1 cellular context compared by ENCODE assay signal in genomic region chr20:45406260-45407066, GRCh38.
A peak's percentile ranks its signal among the peaks of the same experiment; 100 is the strongest.
TF ChIP-seq lines count a peak whose summit lies in the region.

No MANE protein-coding gene starts in this region.

TF ChIP-seq in HepG2, 621 proteins besides CTCF, POLR2A, EP300 and RAD21 (continued from another document and continues in another):
- TF ChIP-seq, protein P1, sequence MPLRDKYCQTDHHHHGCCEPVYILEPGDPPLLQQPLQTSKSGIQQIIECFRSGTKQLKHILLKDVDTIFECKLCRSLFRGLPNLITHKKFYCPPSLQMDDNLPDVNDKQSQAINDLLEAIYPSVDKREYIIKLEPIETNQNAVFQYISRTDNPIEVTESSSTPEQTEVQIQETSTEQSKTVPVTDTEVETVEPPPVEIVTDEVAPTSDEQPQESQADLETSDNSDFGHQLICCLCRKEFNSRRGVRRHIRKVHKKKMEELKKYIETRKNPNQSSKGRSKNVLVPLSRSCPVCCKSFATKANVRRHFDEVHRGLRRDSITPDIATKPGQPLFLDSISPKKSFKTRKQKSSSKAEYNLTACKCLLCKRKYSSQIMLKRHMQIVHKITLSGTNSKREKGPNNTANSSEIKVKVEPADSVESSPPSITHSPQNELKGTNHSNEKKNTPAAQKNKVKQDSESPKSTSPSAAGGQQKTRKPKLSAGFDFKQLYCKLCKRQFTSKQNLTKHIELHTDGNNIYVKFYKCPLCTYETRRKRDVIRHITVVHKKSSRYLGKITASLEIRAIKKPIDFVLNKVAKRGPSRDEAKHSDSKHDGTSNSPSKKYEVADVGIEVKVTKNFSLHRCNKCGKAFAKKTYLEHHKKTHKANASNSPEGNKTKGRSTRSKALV (CRISPR knock-in tag; IDR thresholded peaks at IDR 0.05), result peak; percentile 96
- TF ChIP-seq ZNF557 (CRISPR knock-in tag; IDR thresholded peaks at IDR 0.05) (no peak), CREBL2 (CRISPR knock-in tag; IDR thresholded peaks at IDR 0.05; ENCODE audit: borderline replicate concordance) (no peak; the same call in 1 of the 2 replicates), CSRNP1 (CRISPR knock-in tag; IDR thresholded peaks at IDR 0.05) (peak; percentile 13; the same call in 1 of the 2 replicates), ZNF841 (CRISPR knock-in tag; IDR thresholded peaks at IDR 0.05; ENCODE audit: borderline replicate concordance) (0 out of 2 replicates have a peak, but pooled peaks have one; percentile 49), PCBP2 (optimal IDR thresholded peaks at IDR 0.05; ENCODE audit: low read depth, low read length, poor library complexity, severe bottlenecking) (no peak), TFAP4 (IDR thresholded peaks at IDR 0.05; ENCODE audit: borderline replicate concordance, low read depth) (no peak), ZFX (CRISPR knock-in tag; IDR thresholded peaks at IDR 0.05; ENCODE audit: low read depth) (peak; percentile 56; the same call in 1 of the 2 replicates), ERF (CRISPR knock-in tag; IDR thresholded peaks at IDR 0.05) (0 out of 2 replicates have a peak, but pooled peaks have one; percentile 3), ZNF574 (CRISPR knock-in tag; IDR thresholded peaks at IDR 0.05) (peak; percentile 53; the same call in 1 of the 2 replicates), BORCS8-MEF2B (CRISPR knock-in tag; IDR thresholded peaks at IDR 0.05) (peak; percentile 66; the same call in 1 of the 2 replicates), ZNF790 (CRISPR knock-in tag; IDR thresholded peaks at IDR 0.05; ENCODE audit: borderline replicate concordance) (peak; percentile 90), SAP130 (CRISPR knock-in tag; IDR thresholded peaks at IDR 0.05; ENCODE audit: low read depth) (peak; percentile 42), ZNF280B (CRISPR knock-in tag; IDR thresholded peaks at IDR 0.05; ENCODE audit: borderline replicate concordance) (0 out of 2 replicates have a peak, but pooled peaks have one; percentile 46), ZNF431 (CRISPR knock-in tag; IDR thresholded peaks at IDR 0.05; ENCODE audit: borderline replicate concordance, low read depth) (no peak), HOXA7 (CRISPR knock-in tag; IDR thresholded peaks at IDR 0.05) (0 out of 2 replicates have a peak, but pooled peaks have one; percentile 3), ZNF274 (CRISPR knock-in tag; IDR thresholded peaks at IDR 0.05) (no peak), RXRB (CRISPR knock-in tag; IDR thresholded peaks at IDR 0.05; ENCODE audit: borderline replicate concordance) (peak; percentile 22; the same call in 1 of the 2 replicates), YY1 (IDR thresholded peaks at IDR 0.05; ENCODE audit: insufficient read depth, insufficient replicate concordance, low read depth, low read length) (peak; percentile 19), ZNF326 (CRISPR knock-in tag; IDR thresholded peaks at IDR 0.05; ENCODE audit: borderline replicate concordance) (no peak), TAF1 (CRISPR knock-in tag; IDR thresholded peaks at IDR 0.05) (peak; percentile 81), ZBTB2 (CRISPR knock-in tag; IDR thresholded peaks at IDR 0.05; ENCODE audit: low read depth) (0 out of 2 replicates have a peak, but pooled peaks have one; percentile 74), ZNF740 (CRISPR knock-in tag; IDR thresholded peaks at IDR 0.05) (0 out of 2 replicates have a peak, but pooled peaks have one; percentile 58), XRCC5 (optimal IDR thresholded peaks at IDR 0.05; ENCODE audit: low read length) (no peak)
- TF ChIP-seq, protein P2, sequence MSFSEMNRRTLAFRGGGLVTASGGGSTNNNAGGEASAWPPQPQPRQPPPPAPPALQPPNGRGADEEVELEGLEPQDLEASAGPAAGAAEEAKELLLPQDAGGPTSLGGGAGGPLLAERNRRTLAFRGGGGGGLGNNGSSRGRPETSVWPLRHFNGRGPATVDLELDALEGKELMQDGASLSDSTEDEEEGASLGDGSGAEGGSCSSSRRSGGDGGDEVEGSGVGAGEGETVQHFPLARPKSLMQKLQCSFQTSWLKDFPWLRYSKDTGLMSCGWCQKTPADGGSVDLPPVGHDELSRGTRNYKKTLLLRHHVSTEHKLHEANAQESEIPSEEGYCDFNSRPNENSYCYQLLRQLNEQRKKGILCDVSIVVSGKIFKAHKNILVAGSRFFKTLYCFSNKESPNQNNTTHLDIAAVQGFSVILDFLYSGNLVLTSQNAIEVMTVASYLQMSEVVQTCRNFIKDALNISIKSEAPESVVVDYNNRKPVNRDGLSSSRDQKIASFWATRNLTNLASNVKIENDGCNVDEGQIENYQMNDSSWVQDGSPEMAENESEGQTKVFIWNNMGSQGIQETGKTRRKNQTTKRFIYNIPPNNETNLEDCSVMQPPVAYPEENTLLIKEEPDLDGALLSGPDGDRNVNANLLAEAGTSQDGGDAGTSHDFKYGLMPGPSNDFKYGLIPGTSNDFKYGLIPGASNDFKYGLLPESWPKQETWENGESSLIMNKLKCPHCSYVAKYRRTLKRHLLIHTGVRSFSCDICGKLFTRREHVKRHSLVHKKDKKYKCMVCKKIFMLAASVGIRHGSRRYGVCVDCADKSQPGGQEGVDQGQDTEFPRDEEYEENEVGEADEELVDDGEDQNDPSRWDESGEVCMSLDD (CRISPR knock-in tag; IDR thresholded peaks at IDR 0.05; ENCODE audit: borderline replicate concordance), result 0 out of 2 replicates have a peak, but pooled peaks have one; percentile 48
- TF ChIP-seq, protein P3, sequence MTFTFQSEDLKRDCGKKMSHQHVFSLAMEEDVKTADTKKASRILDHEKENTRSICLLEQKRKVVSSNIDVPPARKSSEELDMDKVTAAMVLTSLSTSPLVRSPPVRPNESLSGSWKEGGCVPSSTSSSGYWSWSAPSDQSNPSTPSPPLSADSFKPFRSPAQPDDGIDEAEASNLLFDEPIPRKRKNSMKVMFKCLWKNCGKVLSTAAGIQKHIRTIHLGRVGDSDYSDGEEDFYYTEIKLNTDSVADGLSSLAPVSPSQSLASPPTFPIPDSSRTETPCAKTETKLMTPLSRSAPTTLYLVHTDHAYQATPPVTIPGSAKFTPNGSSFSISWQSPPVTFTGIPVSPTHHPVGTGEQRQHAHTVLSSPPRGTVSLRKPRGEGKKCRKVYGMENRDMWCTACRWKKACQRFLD (CRISPR knock-in tag; IDR thresholded peaks at IDR 0.05; ENCODE audit: borderline replicate concordance), result 0 out of 2 replicates have a peak, but pooled peaks have one; percentile 13
- TF ChIP-seq, protein P4, sequence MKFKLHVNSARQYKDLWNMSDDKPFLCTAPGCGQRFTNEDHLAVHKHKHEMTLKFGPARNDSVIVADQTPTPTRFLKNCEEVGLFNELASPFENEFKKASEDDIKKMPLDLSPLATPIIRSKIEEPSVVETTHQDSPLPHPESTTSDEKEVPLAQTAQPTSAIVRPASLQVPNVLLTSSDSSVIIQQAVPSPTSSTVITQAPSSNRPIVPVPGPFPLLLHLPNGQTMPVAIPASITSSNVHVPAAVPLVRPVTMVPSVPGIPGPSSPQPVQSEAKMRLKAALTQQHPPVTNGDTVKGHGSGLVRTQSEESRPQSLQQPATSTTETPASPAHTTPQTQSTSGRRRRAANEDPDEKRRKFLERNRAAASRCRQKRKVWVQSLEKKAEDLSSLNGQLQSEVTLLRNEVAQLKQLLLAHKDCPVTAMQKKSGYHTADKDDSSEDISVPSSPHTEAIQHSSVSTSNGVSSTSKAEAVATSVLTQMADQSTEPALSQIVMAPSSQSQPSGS (CRISPR knock-in tag; IDR thresholded peaks at IDR 0.05), result 0 out of 2 replicates have a peak, but pooled peaks have one; percentile 16
- TF ChIP-seq, protein P5, sequence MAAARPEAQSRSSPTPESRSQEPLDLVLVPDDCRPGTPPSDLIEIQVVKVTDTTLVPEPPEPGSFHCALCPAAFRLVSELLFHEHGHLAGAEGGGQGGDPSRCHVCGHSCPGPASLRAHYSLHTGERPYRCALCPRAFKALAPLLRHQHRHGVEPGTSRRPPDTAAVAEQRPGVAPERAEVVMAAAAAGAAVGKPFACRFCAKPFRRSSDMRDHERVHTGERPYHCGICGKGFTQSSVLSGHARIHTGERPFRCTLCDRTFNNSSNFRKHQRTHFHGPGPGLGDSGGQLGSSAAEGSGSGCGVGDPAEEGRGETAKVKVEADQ (CRISPR knock-in tag; IDR thresholded peaks at IDR 0.05; ENCODE audit: borderline replicate concordance), result peak; percentile 82; the same call in 1 of the 2 replicates
- TF ChIP-seq, protein P6, sequence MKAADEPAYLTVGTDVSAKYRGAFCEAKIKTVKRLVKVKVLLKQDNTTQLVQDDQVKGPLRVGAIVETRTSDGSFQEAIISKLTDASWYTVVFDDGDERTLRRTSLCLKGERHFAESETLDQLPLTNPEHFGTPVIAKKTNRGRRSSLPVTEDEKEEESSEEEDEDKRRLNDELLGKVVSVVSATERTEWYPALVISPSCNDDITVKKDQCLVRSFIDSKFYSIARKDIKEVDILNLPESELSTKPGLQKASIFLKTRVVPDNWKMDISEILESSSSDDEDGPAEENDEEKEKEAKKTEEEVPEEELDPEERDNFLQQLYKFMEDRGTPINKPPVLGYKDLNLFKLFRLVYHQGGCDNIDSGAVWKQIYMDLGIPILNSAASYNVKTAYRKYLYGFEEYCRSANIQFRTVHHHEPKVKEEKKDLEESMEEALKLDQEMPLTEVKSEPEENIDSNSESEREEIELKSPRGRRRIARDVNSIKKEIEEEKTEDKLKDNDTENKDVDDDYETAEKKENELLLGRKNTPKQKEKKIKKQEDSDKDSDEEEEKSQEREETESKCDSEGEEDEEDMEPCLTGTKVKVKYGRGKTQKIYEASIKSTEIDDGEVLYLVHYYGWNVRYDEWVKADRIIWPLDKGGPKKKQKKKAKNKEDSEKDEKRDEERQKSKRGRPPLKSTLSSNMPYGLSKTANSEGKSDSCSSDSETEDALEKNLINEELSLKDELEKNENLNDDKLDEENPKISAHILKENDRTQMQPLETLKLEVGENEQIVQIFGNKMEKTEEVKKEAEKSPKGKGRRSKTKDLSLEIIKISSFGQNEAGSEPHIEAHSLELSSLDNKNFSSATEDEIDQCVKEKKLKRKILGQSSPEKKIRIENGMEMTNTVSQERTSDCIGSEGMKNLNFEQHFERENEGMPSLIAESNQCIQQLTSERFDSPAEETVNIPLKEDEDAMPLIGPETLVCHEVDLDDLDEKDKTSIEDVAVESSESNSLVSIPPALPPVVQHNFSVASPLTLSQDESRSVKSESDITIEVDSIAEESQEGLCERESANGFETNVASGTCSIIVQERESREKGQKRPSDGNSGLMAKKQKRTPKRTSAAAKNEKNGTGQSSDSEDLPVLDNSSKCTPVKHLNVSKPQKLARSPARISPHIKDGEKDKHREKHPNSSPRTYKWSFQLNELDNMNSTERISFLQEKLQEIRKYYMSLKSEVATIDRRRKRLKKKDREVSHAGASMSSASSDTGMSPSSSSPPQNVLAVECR (CRISPR knock-in tag; IDR thresholded peaks at IDR 0.05; ENCODE audit: borderline replicate concordance), result peak; percentile 76
